In the genomic region with DNA sequence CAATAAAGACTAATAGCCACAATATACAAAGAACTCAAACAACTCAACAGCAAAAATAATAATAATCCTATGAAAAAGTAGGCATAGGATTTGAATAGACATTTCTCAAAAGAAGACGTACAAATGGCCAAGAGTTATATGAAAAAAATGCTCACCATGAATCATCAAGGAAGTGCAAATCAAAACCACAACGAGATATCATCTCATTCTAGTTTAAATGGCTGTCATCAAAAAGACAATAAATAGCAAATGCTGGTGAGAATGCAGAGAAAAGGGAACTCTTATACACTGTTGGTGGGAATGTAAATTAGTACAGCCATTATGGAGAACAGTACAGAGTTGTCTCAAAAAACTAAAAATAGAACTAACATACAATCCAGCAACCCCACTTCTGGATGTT, we compare ENCODE assay signal across 16 cellular contexts. TPM values are rescaled to one million over a fixed set of nuclear protein-coding genes. Genes with fewer than 3 reads are reported as not detected.
DNase-seq lines count a peak whose midpoint lies in the region; ATAC-seq and TF ChIP-seq lines count a peak whose summit lies in the region.
"Had no signal": no experiment of that assay in that cellular context is flagged by ENCODE, and none has a peak within 500 bp of the region (broad histone marks: within the 10 kb centered on the region; RNA-seq: fewer than 3 reads in every experiment).

No MANE protein-coding gene starts in this region.

- no peak overlapping the region for H2BK5ac ChIP-seq in mesenchymal stem cell (ENCODE audit: low read depth, low read length, poor library complexity, severe bottlenecking)

- no peak overlapping the region for H3K4me2 ChIP-seq in mesenchymal stem cell (ENCODE audit: low read length, poor library complexity, severe bottlenecking)

- in situ Hi-C loops in GM13977 (cut with MboI; ENCODE audit: low pct_unique_long_range_greater_than_20kb, low sequenced_read_pairs, unreplicated experiment) (no loop called here), GM13976 (cut with MboI; ENCODE audit: low sequenced_read_pairs, unreplicated experiment) (no loop called here)

- no peak for DNase-seq in activated CD4-positive, alpha-beta T cell treated with anti-CD3 and anti-CD28 coated beads for 36 hours
- DNase-seq in activated CD4-positive, alpha-beta T cell treated with anti-CD3 and anti-CD28 coated beads for 1 hour, result no peak
- DNase-seq in M059J (ENCODE audit: low read depth) (peak; percentile 76), amniotic epithelial cell (ENCODE audit: low read depth) (peak; percentile 47), mesenchymal stem cell (peak; percentile 39), GM13977 (ENCODE audit: low spot score) (no peak), GM13976 (ENCODE audit: low spot score) (no peak), spleen (no peak)
- DNase-seq: activated CD8-positive, alpha-beta memory T cell treated with anti-CD3 and anti-CD28 coated beads, Interleukin-2, amount 50 U/mL, for 48 hours; mesendoderm; NCI-H1048; NCI-H510A; pancreas; Peyer's patch had no signal

- H2BK120ac ChIP-seq in mesenchymal stem cell (ENCODE audit: low read depth, low read length), result no peak overlapping the region

- peaks cover 17% of the 10 kb centered on the region for H3K4me1 Mint-ChIP-seq in activated CD4-positive, alpha-beta T cell treated with anti-CD3 and anti-CD28 coated beads for 36 hours

- TF ChIP-seq CTCF in GM13977 (IDR thresholded peaks at IDR 0.05; ENCODE audit: extremely low read depth, insufficient read depth, missing control alignments), result no peak
- no peak for TF ChIP-seq CTCF in GM13976 (IDR thresholded peaks at IDR 0.05; ENCODE audit: borderline replicate concordance, control extremely low read depth, extremely low read depth, insufficient read depth, missing control alignments)
- no peak for TF ChIP-seq CTCF in spleen (IDR thresholded peaks at IDR 0.05 in 8 of 11, conservative IDR thresholded peaks at IDR 0.05 in 3 of 11)

- H3K9me3 Mint-ChIP-seq in activated CD4-positive, alpha-beta T cell treated with anti-CD3 and anti-CD28 coated beads for 36 hours (ENCODE audit: low read depth), result peaks cover 11% of the 10 kb centered on the region

- peak; percentile 64 for ATAC-seq in activated CD4-positive, alpha-beta T cell treated with anti-CD3 and anti-CD28 coated beads for 36 hours
- ATAC-seq: pancreas had no signal

- H3K27ac Mint-ChIP-seq in activated CD4-positive, alpha-beta T cell treated with anti-CD3 and anti-CD28 coated beads for 36 hours, result no peak overlapping the region

- no peak overlapping the region for H3K4me3 Mint-ChIP-seq in activated CD4-positive, alpha-beta T cell treated with anti-CD3 and anti-CD28 coated beads for 36 hours
- H3K4me3 Mint-ChIP-seq: T-helper 2 cell treated with Interferon-gamma antibody and Interleukin-4, amounts not matched to agents 5 μg/mL and 100 μg/mL, for 36 hours had no signal

- TF ChIP-seq POLR2A in spleen (IDR thresholded peaks at IDR 0.05), result no peak

- no peaks in the 10 kb centered on the region for H3K36me3 ChIP-seq in mesenchymal stem cell (ENCODE audit: control insufficient read depth in 1 of 2, insufficient read depth in 2 of 2, low read depth in 1 of 2, low read length in 2 of 2)
- H3K36me3 ChIP-seq in spleen, result peaks cover 0 to 48% (median 0%) of the 10 kb centered on the region in 6 donors
- H3K36me3 ChIP-seq: esophagus muscularis mucosa, pancreas, Peyer's patch had no signal

- H3K9me3 ChIP-seq in mesenchymal stem cell (ENCODE audit: control insufficient read depth, low read length), result peaks cover 12% of the 10 kb centered on the region
- peaks cover 0 to 50% (median 40%) of the 10 kb centered on the region in 8 donors for H3K9me3 ChIP-seq in spleen
- H3K9me3 ChIP-seq: pancreas had no signal

- no peaks in the 10 kb centered on the region for H3K27me3 Mint-ChIP-seq in activated CD4-positive, alpha-beta T cell treated with anti-CD3 and anti-CD28 coated beads for 36 hours

- H3K4ac ChIP-seq in mesenchymal stem cell (ENCODE audit: low read depth in 1 of 2, low read length in 2 of 2), result no peak overlapping the region

- no peak overlapping the region for H2AFZ ChIP-seq in mesenchymal stem cell (ENCODE audit: low read depth, low read length)

- H3K4me3 ChIP-seq in mesenchymal stem cell (ENCODE audit: insufficient read depth in 1 of 2, low read depth in 1 of 2, low read length in 2 of 2), result no peak overlapping the region
- no peak overlapping the region for H3K4me3 ChIP-seq in spleen
- H3K4me3 ChIP-seq: esophagus muscularis mucosa, pancreas, Peyer's patch had no signal

- no peak overlapping the region for H3K27ac ChIP-seq in mesenchymal stem cell (ENCODE audit: low read length, poor library complexity, severe bottlenecking)
- H3K27ac ChIP-seq in spleen, result no peak overlapping the region
- H3K27ac ChIP-seq: esophagus muscularis mucosa, pancreas, Peyer's patch had no signal

- no peak overlapping the region for H2BK12ac ChIP-seq in mesenchymal stem cell (ENCODE audit: low read length in 2 of 2)

- H3K27me3 ChIP-seq in mesenchymal stem cell (ENCODE audit: control insufficient read depth in 1 of 2, insufficient read depth in 1 of 2, low read length in 2 of 2) (no peaks in the 10 kb centered on the region), spleen (replicated peaks in 1 of 7) (no peaks in the 10 kb centered on the region)
- H3K27me3 ChIP-seq: esophagus muscularis mucosa, pancreas, Peyer's patch had no signal

- H3K23ac ChIP-seq in mesenchymal stem cell (ENCODE audit: low read length in 2 of 2), result no peak overlapping the region

- no peak overlapping the region for H4K8ac ChIP-seq in mesenchymal stem cell (ENCODE audit: low read length)

- peaks cover 6% of the 10 kb centered on the region for H3K79me1 ChIP-seq in mesenchymal stem cell (replicated peaks; ENCODE audit: low read length, poor library complexity, severe bottlenecking)

- POLR2A ChIA-PET in activated CD4-positive, alpha-beta T cell treated with anti-CD3 and anti-CD28 coated beads for 36 hours (lab: Charles Lee), result no interaction called here

- no peak overlapping the region for H4K91ac ChIP-seq in mesenchymal stem cell (ENCODE audit: low read length)

- no peak overlapping the region for H2BK15ac ChIP-seq in mesenchymal stem cell (ENCODE audit: low read depth, poor library complexity, severe bottlenecking)

- peaks cover 7% of the 10 kb centered on the region for H3K36me3 Mint-ChIP-seq in activated CD4-positive, alpha-beta T cell treated with anti-CD3 and anti-CD28 coated beads for 36 hours (ENCODE audit: low read depth)

- H2AK5ac ChIP-seq in mesenchymal stem cell (ENCODE audit: low read length, severe bottlenecking), result no peak overlapping the region

- no CpG with 5 or more reads among the region's 2 CpGs for WGBS in mesenchymal stem cell
- 8 to 16% (median 13%) methylated on average over 2 of the region's 2 CpGs for WGBS in spleen, 5 donors

- no peak overlapping the region for H3K14ac ChIP-seq in mesenchymal stem cell (ENCODE audit: low read length in 2 of 2)

- intact Hi-C loops in activated CD4-positive, alpha-beta T cell treated with anti-CD3 and anti-CD28 coated beads for 36 hours (cut with DNase I, micrococcal nuclease), result no loop called here
- intact Hi-C loops in spleen (cut with DNase I; ENCODE audit: low total_unique reads), result no loop called here

- no peak overlapping the region for H3K18ac ChIP-seq in mesenchymal stem cell (ENCODE audit: low read depth in 1 of 2, low read length in 2 of 2)

- H3K9ac ChIP-seq in mesenchymal stem cell (ENCODE audit: low read length), result no peak overlapping the region

- H3K4me1 ChIP-seq in mesenchymal stem cell (ENCODE audit: control insufficient read depth, insufficient read depth, low read depth, low read length) (no peaks in the 10 kb centered on the region), spleen (peaks cover 0 to 23% (median 7%) of the 10 kb centered on the region in 6 donors)
- H3K4me1 ChIP-seq: esophagus muscularis mucosa, pancreas, Peyer's patch had no signal

- CTCF ChIA-PET in activated CD4-positive, alpha-beta T cell treated with anti-CD3 and anti-CD28 coated beads for 36 hours (lab: Charles Lee), result interaction anchor here (0.6 to 1.2 kb wide), 2 partner anchors 18 to 23 kb away, joined by 4 to 5 read pairs; no protein-coding TSS in a partner anchor

RNA-seq across cellular contexts. Expression of a gene that starts 18.8 kb away (rescaled TPM):
- 1 to 10 TPM; 1.5 to 1.8 TPM for total RNA-seq in activated CD4-positive, alpha-beta T cell treated with anti-CD3 and anti-CD28 coated beads for 36 hours
- total RNA-seq in M059J (2014; rRNA removed; shearing (Covaris generic)), result 2.3 and 2.8 TPM in 2 replicates
- 3.4 TPM for polyA plus RNA-seq in mesenchymal stem cell (2013, experiment 1 of 2)
- polyA plus RNA-seq in mesenchymal stem cell (2013, experiment 2 of 2), result 3.2 TPM
- total RNA-seq in spleen, result 10 to 100 TPM; 23.2 to 55.1 (median 37.5) TPM
- polyA plus RNA-seq in spleen, result 10 to 100 TPM in 2 of 3 donors, 1 to 10 TPM in 1; 5.5 to 10.7 (median 10.3) TPM

RNA-seq across cellular contexts. Expression of a gene that starts 29.8 kb away (rescaled TPM):
- under 1 TPM; 0.26 to 0.32 TPM for total RNA-seq in activated CD4-positive, alpha-beta T cell treated with anti-CD3 and anti-CD28 coated beads for 36 hours
- 98.0 and 156 TPM in 2 replicates for total RNA-seq in M059J (2014; rRNA removed; shearing (Covaris generic))
- 166 TPM for polyA plus RNA-seq in mesenchymal stem cell (2013, experiment 1 of 2)
- 170 TPM for polyA plus RNA-seq in mesenchymal stem cell (2013, experiment 2 of 2)
- total RNA-seq in spleen, result 10 to 100 TPM; 16.2 to 50.2 (median 26.7) TPM
- 1 to 10 TPM; 3.9 to 8.7 (median 4.5) TPM for polyA plus RNA-seq in spleen

RNA-seq across cellular contexts. Expression of a gene that starts 33.3 kb away (rescaled TPM):
- total RNA-seq in activated CD4-positive, alpha-beta T cell treated with anti-CD3 and anti-CD28 coated beads for 36 hours, result 1 to 10 TPM; 1.5 to 1.7 TPM
- 3.2 and 5.5 TPM in 2 replicates for total RNA-seq in M059J (2014; rRNA removed; shearing (Covaris generic))
- polyA plus RNA-seq in mesenchymal stem cell (2013, experiment 1 of 2), result 0.32 TPM
- polyA plus RNA-seq in mesenchymal stem cell (2013, experiment 2 of 2), result 0.23 TPM
- total RNA-seq in spleen, result 100 to 1,000 TPM in 5 of 7 donors, 10 to 100 TPM in 2; 84.9 to 190 (median 119) TPM
- polyA plus RNA-seq in spleen, result 10 to 100 TPM in 2 of 3 donors, 1 to 10 TPM in 1; 7.6 to 10.8 (median 10.5) TPM

RNA-seq across cellular contexts. Expression of a gene that starts 55.1 kb away (rescaled TPM):
- total RNA-seq in activated CD4-positive, alpha-beta T cell treated with anti-CD3 and anti-CD28 coated beads for 36 hours, result not detected
- not detected in 2 replicates for total RNA-seq in M059J (2014; rRNA removed; shearing (Covaris generic))
- polyA plus RNA-seq in mesenchymal stem cell (2013, experiment 1 of 2), result not detected
- not detected for polyA plus RNA-seq in mesenchymal stem cell (2013, experiment 2 of 2)
- 10 to 100 TPM; 29.6 to 70.1 (median 42.0) TPM for total RNA-seq in spleen
- 10 to 100 TPM; 46.2 to 81.4 (median 68.1) TPM for polyA plus RNA-seq in spleen

Comparison
In these comparisons a context has a peak if more than half of its experiments do, and no peak if none do; other contexts are left out.
1. DNase-seq: peak in M059J (single experiment), amniotic epithelial cell (single experiment) and mesenchymal stem cell (single experiment); none in activated CD4-positive, alpha-beta T cell treated with anti-CD3 and anti-CD28 coated beads for 36 hours (single experiment), activated CD4-positive, alpha-beta T cell treated with anti-CD3 and anti-CD28 coated beads for 1 hour (single experiment), GM13977 (single experiment), GM13976 (single experiment) and spleen (single experiment).
2. RNA of a gene that starts 29.8 kb away (total RNA-seq): 98.0 to 156 TPM in M059J and 16.2 to 50.2 TPM in spleen; 0.26 to 0.32 TPM in activated CD4-positive, alpha-beta T cell treated with anti-CD3 and anti-CD28 coated beads for 36 hours; every median in the first group is over 10 times any median in the second.
3. RNA of a gene that starts 33.3 kb away (total RNA-seq): 84.9 to 190 TPM in spleen; 3.2 to 5.5 TPM in M059J and 1.5 to 1.7 TPM in activated CD4-positive, alpha-beta T cell treated with anti-CD3 and anti-CD28 coated beads for 36 hours; every median in the first group is over 10 times any median in the second.